In genomic region chr4:189355590-189355989, GRCh38 we compare ENCODE assay signal across 20 cellular contexts.
A peak's percentile ranks its signal among the peaks of the same experiment; 100 is the strongest.
DNase-seq lines count a peak whose midpoint lies in the region; ATAC-seq and TF ChIP-seq lines count a peak whose summit lies in the region.
"Had no signal": no experiment of that assay in that cellular context is flagged by ENCODE, and none has a peak within 500 bp of the region (broad histone marks: within the 10 kb centered on the region; RNA-seq: fewer than 3 reads in every experiment).

No MANE protein-coding gene starts in this region.

- in situ Hi-C loops in IMR-90 (cut with MboI; ENCODE audit: low sequenced_read_pairs) = no loop called here

- H2BK20ac ChIP-seq in IMR-90 (ENCODE audit: low read depth, low read length) = no peak overlapping the region

- WGBS in IMR-90 (ENCODE audit: extremely low coverage in 2 of 2, insufficient read length in 1 of 2), 2 experiments = 88% methylated on average over 20 of the region's 33 CpGs; no CpG with 5 or more reads in 1 of the 2 experiments

- TF ChIP-seq CTCF in IMR-90 (conservative IDR thresholded peaks at IDR 0.05; ENCODE audit: low read depth, low read length) (no peak), lower lobe of right lung (IDR thresholded peaks at IDR 0.05) (no peak)

- no peak overlapping the region for H3K56ac ChIP-seq in IMR-90 (ENCODE audit: extremely low read depth, insufficient read depth, low read length)

- no peak overlapping the region for H2BK5ac ChIP-seq in IMR-90 (ENCODE audit: low read depth, low read length, poor library complexity, severe bottlenecking)

- dilution Hi-C loops in IMR-90 (cut with HindIII; ENCODE audit: low sequenced_read_pairs, unreplicated experiment) = no loop called here

- H2BK15ac ChIP-seq in IMR-90 (ENCODE audit: low read depth, low read length) = no peak overlapping the region

- H3K4me3 ChIP-seq in IMR-90 (ENCODE audit: insufficient read depth, low read depth, low read length) (no peak overlapping the region), lower lobe of right lung (no peak overlapping the region)
- H3K4me3 ChIP-seq: BLaER1, GM23248 had no signal

- H3K27ac Mint-ChIP-seq in activated naive CD8-positive, alpha-beta T cell treated with anti-CD3 and anti-CD28 coated beads, Interleukin-2, amount 50 U/mL, for 24 hours = no peak overlapping the region
- H3K27ac Mint-ChIP-seq in activated naive CD8-positive, alpha-beta T cell treated with anti-CD3 and anti-CD28 coated beads for 36 hours = no peak overlapping the region
- no peak overlapping the region for H3K27ac Mint-ChIP-seq in stimulated activated naive CD8-positive, alpha-beta T cell treated with anti-CD3 and anti-CD28 coated beads, Interleukin-15, amount 100 ng/mL, for 72 hours
- H3K27ac Mint-ChIP-seq: CD14-positive monocyte; CD4-positive, alpha-beta memory T cell; HFFc6; IgD-negative memory B cell had no signal

- H3K4me1 ChIP-seq in IMR-90 (ENCODE audit: control insufficient read depth, insufficient read depth, low read length) = no peaks in the 10 kb centered on the region
- H3K4me1 ChIP-seq in lower lobe of right lung = no peaks in the 10 kb centered on the region
- H3K4me1 ChIP-seq: BLaER1 had no signal

- H2AK9ac ChIP-seq in IMR-90 (replicated peaks; ENCODE audit: low read depth, low read length, poor library complexity) = no peak overlapping the region

- no peak overlapping the region for H4K91ac ChIP-seq in IMR-90 (ENCODE audit: insufficient read depth, low read depth, low read length)

- H3K4me1 Mint-ChIP-seq in activated naive CD8-positive, alpha-beta T cell treated with anti-CD3 and anti-CD28 coated beads, Interleukin-2, amount 50 U/mL, for 24 hours = no peaks in the 10 kb centered on the region
- no peaks in the 10 kb centered on the region for H3K4me1 Mint-ChIP-seq in activated naive CD8-positive, alpha-beta T cell treated with anti-CD3 and anti-CD28 coated beads for 36 hours
- H3K4me1 Mint-ChIP-seq in stimulated activated naive CD8-positive, alpha-beta T cell treated with anti-CD3 and anti-CD28 coated beads, Interleukin-15, amount 100 ng/mL, for 72 hours = no peaks in the 10 kb centered on the region
- H3K4me1 Mint-ChIP-seq: CD14-positive monocyte; CD4-positive, alpha-beta memory T cell had no signal

- H2AFZ ChIP-seq in IMR-90 (replicated peaks; ENCODE audit: low read length, poor library complexity) = peak overlapping the region; percentile 32
- H2AFZ ChIP-seq: GM23248 had no signal

- no peak overlapping the region for H3K23ac ChIP-seq in IMR-90 (ENCODE audit: low read depth, low read length)

- H4K8ac ChIP-seq in IMR-90 (ENCODE audit: low read depth in 2 of 2, low read length in 2 of 2) = no peak overlapping the region

- ATAC-seq in activated naive CD8-positive, alpha-beta T cell treated with anti-CD3 and anti-CD28 coated beads, Interleukin-2, amount 50 U/mL, for 24 hours = peak; percentile 33
- ATAC-seq in IMR-90 (ENCODE audit: low read depth) = no peak
- ATAC-seq in lower lobe of right lung = peak; percentile 24 to 69
- peak; percentile 82 for ATAC-seq in stimulated activated naive CD8-positive, alpha-beta T cell treated with anti-CD3 and anti-CD28 coated beads, Interleukin-15, amount 100 ng/mL, for 72 hours
- ATAC-seq: HCT116 had no signal

- H3K9me1 ChIP-seq in IMR-90 (ENCODE audit: insufficient read depth, low read length) = no peaks in the 10 kb centered on the region

- no peak overlapping the region for H3K14ac ChIP-seq in IMR-90 (replicated peaks; ENCODE audit: low read depth, low read length)

- no peak overlapping the region for H3K18ac ChIP-seq in IMR-90 (ENCODE audit: low read depth, low read length)

- no peak overlapping the region for H3K4ac ChIP-seq in IMR-90 (ENCODE audit: low read depth, low read length)

- no TSS peak for BruUV-seq in IMR-90 (replicated peaks; lab: Mats Ljungman, UMichigan)

- H3K27me3 ChIP-seq in IMR-90 (ENCODE audit: control insufficient read depth, insufficient read depth, low read length) = no peaks in the 10 kb centered on the region
- no peaks in the 10 kb centered on the region for H3K27me3 ChIP-seq in lower lobe of right lung (ENCODE audit: low read depth)
- H3K27me3 ChIP-seq: BLaER1 had no signal

- H2AK5ac ChIP-seq in IMR-90 (ENCODE audit: low read depth, low read length) = no peak overlapping the region

- H3K36me3 Mint-ChIP-seq in activated naive CD8-positive, alpha-beta T cell treated with anti-CD3 and anti-CD28 coated beads, Interleukin-2, amount 50 U/mL, for 24 hours (ENCODE audit: low read depth) = no peaks in the 10 kb centered on the region
- H3K36me3 Mint-ChIP-seq in activated naive CD8-positive, alpha-beta T cell treated with anti-CD3 and anti-CD28 coated beads for 36 hours = no peaks in the 10 kb centered on the region
- H3K36me3 Mint-ChIP-seq: CD14-positive monocyte; CD4-positive, alpha-beta memory T cell; IgD-negative memory B cell had no signal

- DNase-seq in activated naive CD8-positive, alpha-beta T cell treated with anti-CD3 and anti-CD28 coated beads, Interleukin-2, amount 50 U/mL, for 24 hours = no peak
- DNase-seq in activated naive CD8-positive, alpha-beta T cell treated with anti-CD3 and anti-CD28 coated beads for 36 hours = no peak
- no peak for DNase-seq in IMR-90
- DNase-seq in lower lobe of right lung = no peak
- no peak for DNase-seq in stimulated activated naive CD8-positive, alpha-beta T cell treated with anti-CD3 and anti-CD28 coated beads, Interleukin-15, amount 100 ng/mL, for 72 hours
- no peak for DNase-seq in COLO829 (ENCODE audit: low spot score)
- no peak for DNase-seq in cerebellar nuclear complex (lab: John Stamatoyannopoulos, UW)
- DNase-seq in SKM-1 (lab: John Stamatoyannopoulos, UW; ENCODE audit: unreplicated experiment) = no peak
- DNase-seq: 8988T; Calu3; CD4-positive, alpha-beta memory T cell; DMS53; GM23248; H7; HFFc6 had no signal

- intact Hi-C loops in IMR-90 (cut with micrococcal nuclease) (no loop called here), lower lobe of right lung (cut with DNase I) (no loop called here)

- H4K20me1 ChIP-seq in IMR-90 (ENCODE audit: insufficient read depth, low read length) = no peaks in the 10 kb centered on the region
- H4K20me1 ChIP-seq: BLaER1 had no signal

- H3K4me2 ChIP-seq in IMR-90 (ENCODE audit: low read depth, low read length) = no peak overlapping the region
- H3K4me2 ChIP-seq: BLaER1 had no signal

- H3K36me3 ChIP-seq in IMR-90 (ENCODE audit: control insufficient read depth, insufficient read depth, low read length) = no peaks in the 10 kb centered on the region
- H3K36me3 ChIP-seq in lower lobe of right lung = no peaks in the 10 kb centered on the region
- H3K36me3 ChIP-seq: BLaER1 had no signal

- no peaks in the 10 kb centered on the region for H3K79me1 ChIP-seq in IMR-90 (ENCODE audit: low read depth in 1 of 2, low read length in 2 of 2)

- TF ChIP-seq RAD21 in IMR-90 (IDR thresholded peaks at IDR 0.05; ENCODE audit: low read length) = no peak

- H3K4me3 Mint-ChIP-seq in activated naive CD8-positive, alpha-beta T cell treated with anti-CD3 and anti-CD28 coated beads, Interleukin-2, amount 50 U/mL, for 24 hours = no peak overlapping the region
- H3K4me3 Mint-ChIP-seq in activated naive CD8-positive, alpha-beta T cell treated with anti-CD3 and anti-CD28 coated beads for 36 hours = no peak overlapping the region
- no peak overlapping the region for H3K4me3 Mint-ChIP-seq in stimulated activated naive CD8-positive, alpha-beta T cell treated with anti-CD3 and anti-CD28 coated beads, Interleukin-15, amount 100 ng/mL, for 72 hours
- H3K4me3 Mint-ChIP-seq: CD14-positive monocyte; CD4-positive, alpha-beta memory T cell; HFFc6 had no signal

- H3K9me3 ChIP-seq in IMR-90 (ENCODE audit: control insufficient read depth, insufficient read depth, low read length) (peaks cover 18% of the 10 kb centered on the region), lower lobe of right lung (no peaks in the 10 kb centered on the region)
- H3K9me3 ChIP-seq: BLaER1 had no signal

- H3K9ac ChIP-seq in IMR-90 (ENCODE audit: low read depth, low read length) = no peak overlapping the region
- H3K9ac ChIP-seq: BLaER1, GM23248 had no signal

- no peak overlapping the region for H2BK120ac ChIP-seq in IMR-90 (ENCODE audit: low read depth, low read length)

- peaks cover 9% of the 10 kb centered on the region for H3K9me3 Mint-ChIP-seq in activated naive CD8-positive, alpha-beta T cell treated with anti-CD3 and anti-CD28 coated beads, Interleukin-2, amount 50 U/mL, for 24 hours
- no peaks in the 10 kb centered on the region for H3K9me3 Mint-ChIP-seq in activated naive CD8-positive, alpha-beta T cell treated with anti-CD3 and anti-CD28 coated beads for 36 hours
- peaks cover 11 to 13% of the 10 kb centered on the region in 2 donors for H3K9me3 Mint-ChIP-seq in stimulated activated naive CD8-positive, alpha-beta T cell treated with anti-CD3 and anti-CD28 coated beads, Interleukin-15, amount 100 ng/mL, for 72 hours

- no peak overlapping the region for H3K27ac ChIP-seq in IMR-90 (ENCODE audit: insufficient read depth, low read length)
- no peak overlapping the region for H3K27ac ChIP-seq in lower lobe of right lung
- H3K27ac ChIP-seq: BLaER1, GM23248, HL-60 had no signal

- no peaks in the 10 kb centered on the region for H3K27me3 Mint-ChIP-seq in activated naive CD8-positive, alpha-beta T cell treated with anti-CD3 and anti-CD28 coated beads, Interleukin-2, amount 50 U/mL, for 24 hours
- no peaks in the 10 kb centered on the region for H3K27me3 Mint-ChIP-seq in activated naive CD8-positive, alpha-beta T cell treated with anti-CD3 and anti-CD28 coated beads for 36 hours
- H3K27me3 Mint-ChIP-seq in stimulated activated naive CD8-positive, alpha-beta T cell treated with anti-CD3 and anti-CD28 coated beads, Interleukin-15, amount 100 ng/mL, for 72 hours = no peaks in the 10 kb centered on the region
- H3K27me3 Mint-ChIP-seq: CD4-positive, alpha-beta memory T cell; IgD-negative memory B cell had no signal

- CTCF ChIA-PET in IMR-90 (lab: Yijun Ruan, JAX) = no interaction called here

- TF ChIP-seq POLR2A in IMR-90 (IDR thresholded peaks at IDR 0.05; ENCODE audit: low read depth, low read length) = no peak

- no peak overlapping the region for H4K5ac ChIP-seq in IMR-90 (ENCODE audit: low read depth, low read length)

- POLR2A ChIA-PET in IMR-90 (lab: Charles Lee; ENCODE audit: unreplicated experiment) = no interaction called here

TF ChIP-seq in IMR-90, 13 proteins besides CTCF, POLR2A, EP300 and RAD21:
- no peak for TF ChIP-seq FOS (IDR thresholded peaks at IDR 0.05; ENCODE audit: low read depth, low read length)
